17 cellular contexts compared by ENCODE assay signal in the genomic region with DNA sequence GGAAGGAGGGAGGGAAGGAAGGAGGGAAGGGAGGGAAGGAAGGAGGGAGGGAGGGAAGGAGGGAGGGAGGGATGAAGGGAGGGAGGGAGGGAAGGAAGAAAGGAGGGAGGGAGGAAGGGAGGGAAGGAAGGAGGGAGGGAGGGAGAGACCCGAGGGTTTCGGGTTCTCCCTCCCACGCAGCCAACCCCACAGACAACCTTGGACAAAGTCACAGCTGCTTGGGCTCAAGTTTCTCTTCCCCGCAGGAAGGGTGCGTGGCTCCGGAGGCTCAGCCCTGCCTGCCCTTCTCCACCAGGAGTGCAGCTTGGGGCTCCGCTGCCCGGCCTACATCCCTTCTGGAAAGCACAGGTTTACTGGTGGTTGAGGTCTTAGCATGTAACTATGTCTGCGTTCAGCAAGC. TPM values are rescaled to one million over a fixed set of nuclear protein-coding genes. Genes with fewer than 3 reads are reported as not detected.
DNase-seq lines count a peak whose midpoint lies in the region; ATAC-seq and TF ChIP-seq lines count a peak whose summit lies in the region.
"Had no signal": no experiment of that assay in that cellular context is flagged by ENCODE, and none has a peak within 500 bp of the region (broad histone marks: within the 10 kb centered on the region; RNA-seq: fewer than 3 reads in every experiment).

No MANE protein-coding gene starts in this region.

- peak overlapping the region in 1 of 2 experiments; percentile 21 for H3K4ac ChIP-seq in mesenchymal stem cell (ENCODE audit: low read depth in 1 of 2, low read length in 2 of 2)

- H3K36me3 ChIP-seq in BLaER1 = peaks cover 32% of the 10 kb centered on the region; the same call in 1 of the 2 replicates
- H3K36me3 ChIP-seq in HEK293 (ENCODE audit: control insufficient read depth in 2 of 2, insufficient read depth in 1 of 2, low read length in 2 of 2) = peaks cover 0 to 24% of the 10 kb centered on the region in 2 experiments; a peak in 1 of 3 replicates
- H3K36me3 ChIP-seq in naive thymus-derived CD4-positive, alpha-beta T cell (ENCODE audit: control insufficient read depth in 2 of 3, insufficient read depth in 3 of 3, low read length in 3 of 3) = peaks cover 0 to 64% (median 3%) of the 10 kb centered on the region in 3 experiments
- peaks cover 0 to 8% of the 10 kb centered on the region in 2 experiments for H3K36me3 ChIP-seq in mesenchymal stem cell (ENCODE audit: control insufficient read depth in 1 of 2, insufficient read depth in 2 of 2, low read depth in 1 of 2, low read length in 2 of 2)

- no peak for TF ChIP-seq CTCF in HEK293 (tag by site-specific recombination; IDR thresholded peaks at IDR 0.05)

- H4K20me1 ChIP-seq in BLaER1 = peaks cover 90% of the 10 kb centered on the region

- DNase-seq in naive thymus-derived CD4-positive, alpha-beta T cell = no peak
- DNase-seq in mesenchymal stem cell = no peak
- DNase-seq in effector memory CD8-positive, alpha-beta T cell = no peak
- DNase-seq: AML-193; CD8-positive, alpha-beta memory T cell; GF-D8; HFFc6; Kasumi-1; NCI-H1105 treated with DMSO at 0.1 percent for 48 hours; NCI-H1930; NCI-H2227 treated with DMSO at 0.1 percent for 48 hours; NCI-H526 had no signal

- H3K4me3 ChIP-seq in BLaER1 (no peak overlapping the region), HEK293 (ENCODE audit: low read depth, low read length) (no peak overlapping the region), mesenchymal stem cell (ENCODE audit: insufficient read depth in 1 of 2, low read depth in 1 of 2, low read length in 2 of 2) (no peak overlapping the region)
- no peak overlapping the region for H3K4me3 ChIP-seq in naive thymus-derived CD4-positive, alpha-beta T cell (ENCODE audit: low read length)

- no peaks in the 10 kb centered on the region for H3K79me1 ChIP-seq in mesenchymal stem cell (replicated peaks; ENCODE audit: low read length, poor library complexity, severe bottlenecking)

- no peaks in the 10 kb centered on the region for H3K4me1 Mint-ChIP-seq in activated T-helper 17 cell treated with anti-CD3 and anti-CD28 coated beads, Interleukin-2, amount 50 U/mL, for 72 hours
- peaks cover 7 to 43% (median 19%) of the 10 kb centered on the region in 7 donors for H3K4me1 Mint-ChIP-seq in naive thymus-derived CD4-positive, alpha-beta T cell
- H3K4me1 Mint-ChIP-seq in effector memory CD8-positive, alpha-beta T cell (ENCODE audit: low read depth in 2 of 2) = peaks cover 8 to 26% of the 10 kb centered on the region in 2 donors

- H2BK15ac ChIP-seq in mesenchymal stem cell (ENCODE audit: low read depth, poor library complexity, severe bottlenecking) = no peak overlapping the region

- no peak overlapping the region for H3K9ac ChIP-seq in BLaER1
- no peak overlapping the region for H3K9ac ChIP-seq in mesenchymal stem cell (ENCODE audit: low read length)

- H3K4me3 Mint-ChIP-seq in activated T-helper 17 cell treated with anti-CD3 and anti-CD28 coated beads, Interleukin-2, amount 50 U/mL, for 72 hours = no peak overlapping the region
- peak overlapping the region in 1 of 10 donors; percentile 12 for H3K4me3 Mint-ChIP-seq in naive thymus-derived CD4-positive, alpha-beta T cell
- no peak overlapping the region for H3K4me3 Mint-ChIP-seq in effector memory CD8-positive, alpha-beta T cell
- H3K4me3 Mint-ChIP-seq: HFFc6 had no signal

- H3K9me3 Mint-ChIP-seq in activated T-helper 17 cell treated with anti-CD3 and anti-CD28 coated beads, Interleukin-2, amount 50 U/mL, for 72 hours = no peaks in the 10 kb centered on the region
- no peaks in the 10 kb centered on the region for H3K9me3 Mint-ChIP-seq in naive thymus-derived CD4-positive, alpha-beta T cell
- H3K9me3 Mint-ChIP-seq in effector memory CD8-positive, alpha-beta T cell = no peaks in the 10 kb centered on the region
- H3K9me3 Mint-ChIP-seq: CD8-positive, alpha-beta memory T cell; HFFc6 had no signal

- no peak overlapping the region for H4K91ac ChIP-seq in mesenchymal stem cell (ENCODE audit: low read length)

- CTCF ChIA-PET in HEK293 (lab: Yijun Ruan, JAX) = no interaction called here
- CTCF ChIA-PET in naive thymus-derived CD4-positive, alpha-beta T cell (lab: Charles Lee) = no interaction called here

- H3K27ac Mint-ChIP-seq in activated T-helper 17 cell treated with anti-CD3 and anti-CD28 coated beads, Interleukin-2, amount 50 U/mL, for 72 hours = peak overlapping the region; percentile 30
- H3K27ac Mint-ChIP-seq in naive thymus-derived CD4-positive, alpha-beta T cell = peak overlapping the region in 5 of 9 donors; percentile 16 to 76 (median 71)
- H3K27ac Mint-ChIP-seq in effector memory CD8-positive, alpha-beta T cell = no peak overlapping the region
- H3K27ac Mint-ChIP-seq: HFFc6 had no signal

- no peak overlapping the region for H2BK5ac ChIP-seq in mesenchymal stem cell (ENCODE audit: low read depth, low read length, poor library complexity, severe bottlenecking)

- no peak overlapping the region for H3K14ac ChIP-seq in mesenchymal stem cell (ENCODE audit: low read length in 2 of 2)

- intact Hi-C loops in naive thymus-derived CD4-positive, alpha-beta T cell (cut with micrococcal nuclease) = no loop called here

- H3K27me3 Mint-ChIP-seq in activated T-helper 17 cell treated with anti-CD3 and anti-CD28 coated beads, Interleukin-2, amount 50 U/mL, for 72 hours = no peaks in the 10 kb centered on the region
- no peaks in the 10 kb centered on the region for H3K27me3 Mint-ChIP-seq in naive thymus-derived CD4-positive, alpha-beta T cell
- H3K27me3 Mint-ChIP-seq in effector memory CD8-positive, alpha-beta T cell = no peaks in the 10 kb centered on the region
- H3K27me3 Mint-ChIP-seq: CD8-positive, alpha-beta memory T cell had no signal

- H3K27me3 ChIP-seq in BLaER1 (peaks cover 25% of the 10 kb centered on the region), mesenchymal stem cell (ENCODE audit: control insufficient read depth in 1 of 2, insufficient read depth in 1 of 2, low read length in 2 of 2) (peaks cover 4 to 37% of the 10 kb centered on the region in 2 experiments)
- no peaks in the 10 kb centered on the region for H3K27me3 ChIP-seq in naive thymus-derived CD4-positive, alpha-beta T cell (ENCODE audit: control insufficient read depth in 2 of 2, insufficient read depth in 2 of 2, low read length in 2 of 2)

- no peak overlapping the region for H2AFZ ChIP-seq in mesenchymal stem cell (ENCODE audit: low read depth, low read length)

- H2AK5ac ChIP-seq in mesenchymal stem cell (ENCODE audit: low read length, severe bottlenecking) = no peak overlapping the region

- no peak overlapping the region for H2BK12ac ChIP-seq in mesenchymal stem cell (ENCODE audit: low read length in 2 of 2)

- no peak for ATAC-seq in activated T-helper 17 cell treated with anti-CD3 and anti-CD28 coated beads, Interleukin-2, amount 50 U/mL, for 72 hours (replicated peaks)
- no peak for ATAC-seq in naive thymus-derived CD4-positive, alpha-beta T cell
- ATAC-seq in GM21723 (IDR thresholded peaks at IDR 0.05; ENCODE audit: unreplicated experiment) = no peak
- no peak for ATAC-seq in effector memory CD8-positive, alpha-beta T cell (replicated peaks)
- no peak for ATAC-seq in HG02852 (IDR thresholded peaks at IDR 0.05; ENCODE audit: unreplicated experiment)

- no peak overlapping the region for H3K23ac ChIP-seq in mesenchymal stem cell (ENCODE audit: low read length in 2 of 2)

- H3K36me3 Mint-ChIP-seq in activated T-helper 17 cell treated with anti-CD3 and anti-CD28 coated beads, Interleukin-2, amount 50 U/mL, for 72 hours (ENCODE audit: low read depth) = peaks cover 7% of the 10 kb centered on the region
- H3K36me3 Mint-ChIP-seq in naive thymus-derived CD4-positive, alpha-beta T cell = peaks cover 0 to 6% (median 4%) of the 10 kb centered on the region in 5 donors
- peaks cover 13% of the 10 kb centered on the region for H3K36me3 Mint-ChIP-seq in effector memory CD8-positive, alpha-beta T cell (ENCODE audit: insufficient read depth)
- H3K36me3 Mint-ChIP-seq: CD8-positive, alpha-beta memory T cell had no signal

- H2BK120ac ChIP-seq in mesenchymal stem cell (ENCODE audit: low read depth, low read length) = no peak overlapping the region

- H3K4me1 ChIP-seq in BLaER1 = peaks cover 80% of the 10 kb centered on the region
- H3K4me1 ChIP-seq in HEK293 (ENCODE audit: control insufficient read depth, insufficient read depth, low read length) = no peaks in the 10 kb centered on the region
- peaks cover 1 to 13% of the 10 kb centered on the region in 2 donors for H3K4me1 ChIP-seq in naive thymus-derived CD4-positive, alpha-beta T cell (ENCODE audit: control insufficient read depth in 2 of 2, insufficient read depth in 2 of 2, low read length in 2 of 2)
- H3K4me1 ChIP-seq in mesenchymal stem cell (ENCODE audit: control insufficient read depth, insufficient read depth, low read depth, low read length) = no peaks in the 10 kb centered on the region

- H3K27ac ChIP-seq in BLaER1 (no peak overlapping the region), HEK293 (ENCODE audit: extremely low read depth, low read depth, low read length) (no peak overlapping the region), mesenchymal stem cell (ENCODE audit: low read length, poor library complexity, severe bottlenecking) (no peak overlapping the region)
- H3K27ac ChIP-seq in naive thymus-derived CD4-positive, alpha-beta T cell (ENCODE audit: low read depth, low read length) = no peak overlapping the region

- H3K4me2 ChIP-seq in BLaER1 (peak overlapping the region; percentile 19; the same call in 1 of the 2 replicates), mesenchymal stem cell (ENCODE audit: low read length, poor library complexity, severe bottlenecking) (no peak overlapping the region)

- no peak overlapping the region for H4K8ac ChIP-seq in mesenchymal stem cell (ENCODE audit: low read length)

- H3K18ac ChIP-seq in mesenchymal stem cell (ENCODE audit: low read depth in 1 of 2, low read length in 2 of 2) = peak overlapping the region in 1 of 2 experiments; percentile 35

- H3K9me3 ChIP-seq in BLaER1 (no peaks in the 10 kb centered on the region), HEK293 (ENCODE audit: control insufficient read depth, insufficient read depth, low read depth, low read length) (no peaks in the 10 kb centered on the region), mesenchymal stem cell (ENCODE audit: control insufficient read depth, low read length) (no peaks in the 10 kb centered on the region)
- no peaks in the 10 kb centered on the region for H3K9me3 ChIP-seq in naive thymus-derived CD4-positive, alpha-beta T cell (ENCODE audit: control insufficient read depth in 2 of 3, low read length in 3 of 3)

- 88% methylated on average over 6 of the region's 9 CpGs for WGBS in mesenchymal stem cell

- POLR2A ChIA-PET in HEK293 (lab: Yijun Ruan, JAX) = no interaction called here
- POLR2A ChIA-PET in naive thymus-derived CD4-positive, alpha-beta T cell (lab: Charles Lee) = no interaction called here

TF ChIP-seq in HEK293, 187 proteins besides CTCF, POLR2A, EP300 and RAD21 (continues in another document):
- TF ChIP-seq RBAK (tag by site-specific recombination; IDR thresholded peaks at IDR 0.05) (no peak), ZNF610 (tag by site-specific recombination; IDR thresholded peaks at IDR 0.05; ENCODE audit: borderline replicate concordance) (no peak)

RNA-seq across cellular contexts. Expression of a gene that starts 15.1 kb away (rescaled TPM):
- 10 to 100 TPM; 17.6 to 28.2 TPM for total RNA-seq in activated T-helper 17 cell treated with anti-CD3 and anti-CD28 coated beads, Interleukin-2, amount 50 U/mL, for 72 hours
- 100 to 1,000 TPM in 1 of 5 experiments, 10 to 100 TPM in 4; 45.3 to 101 (median 64.5) TPM for total RNA-seq in naive thymus-derived CD4-positive, alpha-beta T cell
- polyA plus RNA-seq in naive thymus-derived CD4-positive, alpha-beta T cell = 10 to 100 TPM in 1 of 2 donors, 1 to 10 TPM in 1; 6.4 to 30.5 TPM
- 23.4 TPM for polyA plus RNA-seq in mesenchymal stem cell (2013, experiment 1 of 2)
- polyA plus RNA-seq in mesenchymal stem cell (2013, experiment 2 of 2) = 22.9 TPM

Comparison
In these comparisons a context has a peak if more than half of its experiments do, and no peak if none do; other contexts are left out.
1. H3K27ac Mint-ChIP-seq: peak in activated T-helper 17 cell treated with anti-CD3 and anti-CD28 coated beads, Interleukin-2, amount 50 U/mL, for 72 hours (single experiment) and naive thymus-derived CD4-positive, alpha-beta T cell (5 of 9); none in effector memory CD8-positive, alpha-beta T cell (0 of 2).